Comparison of ENCODE assay signal across 9 cellular contexts in genomic region chr11:62554377-62554776, GRCh38. TPM values are rescaled to one million over a fixed set of nuclear protein-coding genes. Genes with fewer than 3 reads are reported as not detected.
A peak's percentile ranks its signal among the peaks of the same experiment; 100 is the strongest.
DNase-seq lines count a peak whose midpoint lies in the region; ATAC-seq, FAIRE-seq and TF ChIP-seq lines count a peak whose summit lies in the region.
"Had no signal": no experiment of that assay in that cellular context is flagged by ENCODE, and none has a peak within 500 bp of the region (broad histone marks: within the 10 kb centered on the region; RNA-seq: fewer than 3 reads in every experiment).

No MANE protein-coding gene starts in this region.

- no peaks in the 10 kb centered on the region for H3K9me3 ChIP-seq in SK-N-SH
- no peaks in the 10 kb centered on the region for H3K9me3 ChIP-seq in suprapubic skin

- POLR2A ChIA-PET in SK-N-SH (lab: Yijun Ruan, JAX) = interaction anchor here (1.1 to 1.2 kb wide), 2 partner anchors 19 to 159 kb away, joined by 3 to 5 read pairs; no protein-coding TSS in a partner anchor
- POLR2A ChIA-PET in activated CD8-positive, alpha-beta T cell treated with anti-CD3 and anti-CD28 coated beads for 36 hours (lab: Charles Lee) = interaction anchor here (1.2 to 14.2 kb wide), 7 partner anchors 9 to 301 kb away, joined by 3 to 156 read pairs (median 11); partner anchors contain the start of genes C11orf98, CSKMT, EEF1G and TUT1

- H3K4me1 Mint-ChIP-seq in activated CD8-positive, alpha-beta T cell treated with anti-CD3 and anti-CD28 coated beads for 36 hours (ENCODE audit: low read depth) = peaks cover 87% of the 10 kb centered on the region

- peak overlapping the region in 1 of 2 experiments; percentile 56; a peak in 2 of 4 replicates for H3K4me3 ChIP-seq in SK-N-SH (ENCODE audit: low read depth in 2 of 2, low read length in 1 of 2)
- H3K4me3 ChIP-seq in suprapubic skin = peak overlapping the region; percentile 36

- CTCF ChIA-PET in SK-N-SH (lab: Yijun Ruan, JAX) = interaction anchor here (1.0 to 11.8 kb wide), 5 partner anchors 10 to 160 kb away, joined by 3 to 90 read pairs (median 13); no protein-coding TSS in a partner anchor
- CTCF ChIA-PET in activated CD8-positive, alpha-beta T cell treated with anti-CD3 and anti-CD28 coated beads for 36 hours (lab: Charles Lee) = interaction anchor here (1.0 to 8.1 kb wide), 4 partner anchors 11 to 159 kb away, joined by 3 to 97 read pairs (median 42); no protein-coding TSS in a partner anchor

- peaks cover 29% of the 10 kb centered on the region for H3K36me3 Mint-ChIP-seq in activated CD8-positive, alpha-beta T cell treated with anti-CD3 and anti-CD28 coated beads for 36 hours (ENCODE audit: low read depth)

- no peak for TF ChIP-seq RAD21 in SK-N-SH (IDR thresholded peaks at IDR 0.05; ENCODE audit: low read length)

- H3K27me3 ChIP-seq in SK-N-SH (ENCODE audit: insufficient read depth) = no peaks in the 10 kb centered on the region
- H3K27me3 ChIP-seq in suprapubic skin = no peaks in the 10 kb centered on the region

- H3K9ac ChIP-seq in SK-N-SH = peak overlapping the region; percentile 82

- TF ChIP-seq CTCF in SK-N-SH (IDR thresholded peaks at IDR 0.05) (no peak), suprapubic skin (IDR thresholded peaks at IDR 0.05) (no peak)
- TF ChIP-seq CTCF in activated CD8-positive, alpha-beta T cell treated with anti-CD3 and anti-CD28 coated beads for 36 hours (IDR thresholded peaks at IDR 0.05) = no peak

- no peaks in the 10 kb centered on the region for H3K9me2 ChIP-seq in SK-N-SH

- no peak overlapping the region for H2AFZ ChIP-seq in SK-N-SH (ENCODE audit: low read depth)

- 69% methylated on average over 2 of the region's 2 CpGs for WGBS in SK-N-SH (ENCODE audit: low lambda C conversion rate)
- WGBS in suprapubic skin = 34% methylated on average over 2 of the region's 2 CpGs

- intact Hi-C loops in activated CD8-positive, alpha-beta T cell treated with anti-CD3 and anti-CD28 coated beads for 36 hours (cut with micrococcal nuclease) = no loop called here

- ATAC-seq in SK-N-SH treated with all-trans-retinoic acid at 6 μM for 48 hours (no peak), GM18873 (IDR thresholded peaks at IDR 0.05; ENCODE audit: low FRiP score, unreplicated experiment) (no peak)
- ATAC-seq in activated CD8-positive, alpha-beta T cell treated with anti-CD3 and anti-CD28 coated beads for 36 hours = no peak

- H3K36me3 ChIP-seq in SK-N-SH (replicated peaks in 1 of 2; ENCODE audit: control insufficient read depth in 1 of 2, insufficient read depth in 2 of 2, low read length in 1 of 2) = peaks cover 12 to 19% of the 10 kb centered on the region in 2 experiments
- H3K36me3 ChIP-seq in suprapubic skin = peaks cover 13% of the 10 kb centered on the region

- no peaks in the 10 kb centered on the region for H3K9me3 Mint-ChIP-seq in activated CD8-positive, alpha-beta T cell treated with anti-CD3 and anti-CD28 coated beads for 36 hours

- H3K27ac ChIP-seq in SK-N-SH (ENCODE audit: low read depth in 2 of 2, low read length in 1 of 2) (peak overlapping the region; percentile 67 to 97; a peak in 3 of 4 replicates), suprapubic skin (peak overlapping the region; percentile 98)

- H4K20me1 ChIP-seq in SK-N-SH (ENCODE audit: insufficient read depth) = no peaks in the 10 kb centered on the region

- no peak for TF ChIP-seq EP300 in SK-N-SH (IDR thresholded peaks at IDR 0.05; ENCODE audit: borderline replicate concordance in 1 of 2, low read depth in 1 of 2, low read length in 1 of 2)
- TF ChIP-seq EP300 in suprapubic skin (IDR thresholded peaks at IDR 0.05) = no peak

- no peak overlapping the region for H3K4me3 Mint-ChIP-seq in activated CD8-positive, alpha-beta T cell treated with anti-CD3 and anti-CD28 coated beads for 36 hours

- peak overlapping the region; percentile 85 for H3K4me2 ChIP-seq in SK-N-SH

- H3K4me1 ChIP-seq in SK-N-SH (ENCODE audit: control insufficient read depth in 1 of 2, insufficient read depth in 2 of 2, low read depth in 1 of 2, low read length in 1 of 2) (peaks cover 38 to 64% of the 10 kb centered on the region in 2 experiments), suprapubic skin (peaks cover 95% of the 10 kb centered on the region)

- FAIRE-seq in GM12891 (lab: Jason Lieb, UNC) = no peak

- H3K27ac Mint-ChIP-seq in activated CD8-positive, alpha-beta T cell treated with anti-CD3 and anti-CD28 coated beads for 36 hours = peak overlapping the region; percentile 94

- no peaks in the 10 kb centered on the region for H3K27me3 Mint-ChIP-seq in activated CD8-positive, alpha-beta T cell treated with anti-CD3 and anti-CD28 coated beads for 36 hours

- no peak for TF ChIP-seq POLR2A in suprapubic skin (IDR thresholded peaks at IDR 0.05)
- TF ChIP-seq POLR2A in GM12891 (IDR thresholded peaks at IDR 0.05; ENCODE audit: low read depth, low read length) = no peak

- peaks cover 34% of the 10 kb centered on the region; the same call in 1 of the 2 replicates for H3K79me2 ChIP-seq in SK-N-SH (ENCODE audit: insufficient read depth)

- DNase-seq in SK-N-SH = no peak
- DNase-seq in activated CD8-positive, alpha-beta T cell treated with anti-CD3 and anti-CD28 coated beads for 36 hours = no peak
- DNase-seq in islet precursor cell = peak; percentile 81
- DNase-seq in suprapubic skin (ENCODE audit: low spot score in 2 of 2) = peak in 1 of 2 donors; percentile 85
- no peak for DNase-seq in NCI-H2107 treated with DMSO at 0.1 percent for 48 hours (lab: John Stamatoyannopoulos, UW; ENCODE audit: unreplicated experiment)
- DNase-seq in GM12891 (ENCODE audit: insufficient read length, low spot score) = no peak
- DNase-seq: SHP77 had no signal

- H3F3A ChIP-seq in SK-N-SH (replicated peaks; ENCODE audit: insufficient read depth) = peaks cover 71% of the 10 kb centered on the region

TF ChIP-seq in SK-N-SH, 30 proteins besides CTCF, POLR2A, EP300 and RAD21 (continues in another document):
- TF ChIP-seq GATA2 (CRISPR knock-in tag; IDR thresholded peaks at IDR 0.05) (no peak), SIN3A (IDR thresholded peaks at IDR 0.05; ENCODE audit: borderline replicate concordance, low read depth, low read length) (no peak), CHD2 (IDR thresholded peaks at IDR 0.05; ENCODE audit: low read length, partially characterized antibody) (no peak), TCF12 (IDR thresholded peaks at IDR 0.05) (no peak), EZH2phosphoT487 (IDR thresholded peaks at IDR 0.05; ENCODE audit: borderline replicate concordance, low read depth) (no peak), TEAD4 (IDR thresholded peaks at IDR 0.05; ENCODE audit: borderline replicate concordance, insufficient read depth) (no peak)

TF ChIP-seq in SK-N-SH treated with all-trans-retinoic acid at 6 μM for 48 hours, 23 proteins besides CTCF, POLR2A, EP300 and RAD21 (continues in another document):
- no peak for TF ChIP-seq ZFP3 (CRISPR knock-in tag; IDR thresholded peaks at IDR 0.05)

TF ChIP-seq in GM12891, 5 proteins besides CTCF, POLR2A, EP300 and RAD21:
- TF ChIP-seq TAF1 (IDR thresholded peaks at IDR 0.05; ENCODE audit: low read depth, low read length) (no peak), SPI1 (IDR thresholded peaks at IDR 0.05; ENCODE audit: low read depth, low read length) (no peak), POU2F2 (IDR thresholded peaks at IDR 0.05; ENCODE audit: low read depth, low read length) (no peak), PAX5 (IDR thresholded peaks at IDR 0.05; ENCODE audit: insufficient read depth, low read length, severe bottlenecking) (no peak), POLR2AphosphoS5 (IDR thresholded peaks at IDR 0.05; ENCODE audit: low read depth, low read length) (no peak)

RNA-seq across cellular contexts. Expression of gene AHNAK, which starts 7.8 kb away (rescaled TPM):
- polyA plus RNA-seq in SK-N-SH (2012; rRNA removed) = 57.8 and 62.3 TPM in 2 replicates
- polyA plus RNA-seq in SK-N-SH (2012; cell fraction: cytosol; rRNA removed) = 49.7 and 55.0 TPM in 2 replicates
- 78.7 and 115 TPM in 2 replicates for polyA plus RNA-seq in SK-N-SH (2012; cell fraction: nucleus; rRNA removed)
- total RNA-seq in activated CD8-positive, alpha-beta T cell treated with anti-CD3 and anti-CD28 coated beads for 36 hours = 10 to 100 TPM; 41.1 to 43.0 TPM
- 1,000 to 10,000 TPM; 1,174 to 1,475 (median 1,322) TPM for total RNA-seq in suprapubic skin
- polyA plus RNA-seq in GM12891 (2012; ENCODE audit: low read depth, missing spikeins) = 1.8 TPM

RNA-seq across cellular contexts. Expression of gene EEF1G, which starts 19.3 kb away (rescaled TPM):
- 1,853 and 2,105 TPM in 2 replicates for polyA plus RNA-seq in SK-N-SH (2012; rRNA removed)
- 1,837 and 2,039 TPM in 2 replicates for polyA plus RNA-seq in SK-N-SH (2012; cell fraction: cytosol; rRNA removed)
- polyA plus RNA-seq in SK-N-SH (2012; cell fraction: nucleus; rRNA removed) = 604 and 627 TPM in 2 replicates
- total RNA-seq in activated CD8-positive, alpha-beta T cell treated with anti-CD3 and anti-CD28 coated beads for 36 hours = 1,000 to 10,000 TPM; 1,925 to 1,979 TPM
- total RNA-seq in suprapubic skin = 1,000 to 10,000 TPM; 1,221 to 2,946 (median 2,495) TPM
- polyA plus RNA-seq in GM12891 (2012; ENCODE audit: low read depth, missing spikeins) = 2,783 TPM

RNA-seq across cellular contexts. Expression of gene TUT1, which starts 36.9 kb away (rescaled TPM):
- polyA plus RNA-seq in SK-N-SH (2012; rRNA removed) = 27.3 and 30.0 TPM in 2 replicates
- 10.5 and 13.8 TPM in 2 replicates for polyA plus RNA-seq in SK-N-SH (2012; cell fraction: cytosol; rRNA removed)
- 97.9 and 105 TPM in 2 replicates for polyA plus RNA-seq in SK-N-SH (2012; cell fraction: nucleus; rRNA removed)
- 10 to 100 TPM; 34.4 to 38.0 TPM for total RNA-seq in activated CD8-positive, alpha-beta T cell treated with anti-CD3 and anti-CD28 coated beads for 36 hours
- total RNA-seq in suprapubic skin = 10 to 100 TPM in 3 of 4 donors, 1 to 10 TPM in 1; 8.0 to 16.3 (median 12.5) TPM
- 13.0 TPM for polyA plus RNA-seq in GM12891 (2012; ENCODE audit: low read depth, missing spikeins)

RNA-seq across cellular contexts. Expression of gene MTA2, which starts 47.3 kb away (rescaled TPM):
- polyA plus RNA-seq in SK-N-SH (2012; rRNA removed) = 18.4 and 20.6 TPM in 2 replicates
- 12.7 and 15.6 TPM in 2 replicates for polyA plus RNA-seq in SK-N-SH (2012; cell fraction: cytosol; rRNA removed)
- 57.9 and 72.2 TPM in 2 replicates for polyA plus RNA-seq in SK-N-SH (2012; cell fraction: nucleus; rRNA removed)
- 100 to 1,000 TPM; 159 to 164 TPM for total RNA-seq in activated CD8-positive, alpha-beta T cell treated with anti-CD3 and anti-CD28 coated beads for 36 hours
- total RNA-seq in suprapubic skin = 100 to 1,000 TPM; 107 to 125 (median 110) TPM
- polyA plus RNA-seq in GM12891 (2012; ENCODE audit: low read depth, missing spikeins) = 89.2 TPM

RNA-seq across cellular contexts. Expression of gene EML3, which starts 58.2 kb away (rescaled TPM):
- polyA plus RNA-seq in SK-N-SH (2012; rRNA removed) = 43.0 and 47.8 TPM in 2 replicates
- 14.5 and 19.5 TPM in 2 replicates for polyA plus RNA-seq in SK-N-SH (2012; cell fraction: cytosol; rRNA removed)
- polyA plus RNA-seq in SK-N-SH (2012; cell fraction: nucleus; rRNA removed) = 247 and 252 TPM in 2 replicates
- total RNA-seq in activated CD8-positive, alpha-beta T cell treated with anti-CD3 and anti-CD28 coated beads for 36 hours = 100 to 1,000 TPM; 115 to 120 TPM
- 10 to 100 TPM; 43.1 to 74.8 (median 55.8) TPM for total RNA-seq in suprapubic skin
- 38.5 TPM for polyA plus RNA-seq in GM12891 (2012; ENCODE audit: low read depth, missing spikeins)

Comparison
In these comparisons a context has a peak if more than half of its experiments do, and no peak if none do; other contexts are left out.
1. RNA of gene AHNAK, which starts 7.8 kb away (total RNA-seq): 1,174 to 1,475 TPM in suprapubic skin; 41.1 to 43.0 TPM in activated CD8-positive, alpha-beta T cell treated with anti-CD3 and anti-CD28 coated beads for 36 hours; every median in the first group is over 10 times any median in the second.